Comparison of ENCODE assay signal across 13 cellular contexts in genomic region chr20:36941403-36941835, GRCh38. TPM values are rescaled to one million over a fixed set of nuclear protein-coding genes. Genes with fewer than 3 reads are reported as not detected.
DNase-seq lines count a peak whose midpoint lies in the region; ATAC-seq, FAIRE-seq and TF ChIP-seq lines count a peak whose summit lies in the region.
"Had no signal": no experiment of that assay in that cellular context is flagged by ENCODE, and none has a peak within 500 bp of the region (broad histone marks: within the 10 kb centered on the region; RNA-seq: fewer than 3 reads in every experiment).

No MANE protein-coding gene starts in this region.

- H3K27ac ChIP-seq in dorsolateral prefrontal cortex, result peak overlapping the region in 49 of 59 donors; percentile 1 to 97 (median 82)
- H3K27ac ChIP-seq in osteoblast (ENCODE audit: low read depth, low read length), result no peak overlapping the region
- no peak overlapping the region for H3K27ac ChIP-seq in aorta (ENCODE audit: low read depth in 1 of 2, low read length in 2 of 2)
- H3K27ac ChIP-seq: SJCRH30 had no signal

- H3K36me3 ChIP-seq in BE2C, result peaks cover 14% of the 10 kb centered on the region
- H3K36me3 ChIP-seq in osteoblast (ENCODE audit: insufficient read depth, low read length), result no peaks in the 10 kb centered on the region
- H3K36me3 ChIP-seq in aorta (ENCODE audit: control insufficient read depth in 1 of 2, insufficient read depth in 2 of 2, low read length in 1 of 2), result peaks cover 0 to 1% of the 10 kb centered on the region in 2 donors
- H3K36me3 ChIP-seq: SJCRH30 had no signal

- no peak overlapping the region for H2AFZ ChIP-seq in osteoblast (ENCODE audit: low read length)

- H4K20me1 ChIP-seq in osteoblast (ENCODE audit: insufficient read depth, low read length), result no peaks in the 10 kb centered on the region

- no peak overlapping the region for H3K4me2 ChIP-seq in osteoblast (ENCODE audit: insufficient read depth, low read length)

- no peak for TF ChIP-seq CTCF in BE2C (IDR thresholded peaks at IDR 0.05; ENCODE audit: low read depth, low read length)
- TF ChIP-seq CTCF in dorsolateral prefrontal cortex (IDR thresholded peaks at IDR 0.05 in 54 of 56, conservative IDR thresholded peaks at IDR 0.05 in 2 of 56; ENCODE audit: low read depth in 1 of 56, partially characterized antibody in 56 of 56), result no peak
- no peak for TF ChIP-seq CTCF in osteoblast (IDR thresholded peaks at IDR 0.05; ENCODE audit: extremely low read depth, low read depth, low read length)

- H3K4me3 ChIP-seq in BE2C (ENCODE audit: low read depth, low read length), result no peak overlapping the region
- no peak overlapping the region for H3K4me3 ChIP-seq in dorsolateral prefrontal cortex
- no peak overlapping the region for H3K4me3 ChIP-seq in osteoblast (ENCODE audit: insufficient read depth, low read length)
- no peak overlapping the region for H3K4me3 ChIP-seq in aorta (ENCODE audit: low read length in 2 of 2)
- H3K4me3 ChIP-seq: right lobe of liver, SJCRH30 had no signal

- H3K4me1 ChIP-seq in BE2C, result peaks cover 8% of the 10 kb centered on the region
- no peaks in the 10 kb centered on the region for H3K4me1 ChIP-seq in osteoblast (ENCODE audit: insufficient read depth, low read length)
- H3K4me1 ChIP-seq in aorta (ENCODE audit: control insufficient read depth in 1 of 2, insufficient read depth in 2 of 2, low read length in 2 of 2), result peaks cover 0 to 6% of the 10 kb centered on the region in 2 donors
- H3K4me1 ChIP-seq: SJCRH30 had no signal

- FAIRE-seq in GM19239 (lab: Jason Lieb, UNC), result no peak
- FAIRE-seq: urothelium cell line had no signal

- no peaks in the 10 kb centered on the region for H3K79me2 ChIP-seq in osteoblast (ENCODE audit: insufficient read depth, low read length)

- H3K27me3 ChIP-seq in BE2C (no peaks in the 10 kb centered on the region), dorsolateral prefrontal cortex (no peaks in the 10 kb centered on the region), osteoblast (ENCODE audit: insufficient read depth, low read length) (no peaks in the 10 kb centered on the region), aorta (ENCODE audit: control insufficient read depth in 1 of 2, insufficient read depth in 2 of 2, low read length in 1 of 2) (no peaks in the 10 kb centered on the region)
- H3K27me3 ChIP-seq: right lobe of liver, SJCRH30 had no signal

- intact Hi-C loops in dorsolateral prefrontal cortex (cut with DNase I), result no loop called here
- intact Hi-C loops in aorta (cut with DNase I), result no loop called here

- ATAC-seq in aorta (ENCODE audit: low FRiP score), result no peak

- H3K9me3 ChIP-seq in BE2C, result no peaks in the 10 kb centered on the region
- no peaks in the 10 kb centered on the region for H3K9me3 ChIP-seq in osteoblast (ENCODE audit: low read depth, low read length)
- H3K9me3 ChIP-seq in aorta (ENCODE audit: control insufficient read depth, low read length), result no peaks in the 10 kb centered on the region
- H3K9me3 ChIP-seq: right lobe of liver, SJCRH30 had no signal

- 85 to 95% methylated on average over 1 of the region's 1 CpG for WGBS in aorta, 2 donors

- DNase-seq in BE2C (peak; percentile 19), MV-4-11 (lab: John Stamatoyannopoulos, UW) (peak; percentile 31), dorsolateral prefrontal cortex (no peak), osteoblast (ENCODE audit: insufficient read length, low spot score, missing footprints) (peak; percentile 32), aorta (no peak), A172 (ENCODE audit: low spot score) (no peak), GM19239 (ENCODE audit: insufficient read length, low spot score) (no peak), DMS53 treated with DMSO at 0.1 percent for 48 hours (lab: John Stamatoyannopoulos, UW; ENCODE audit: unreplicated experiment) (no peak)
- DNase-seq: activated effector memory CD4-positive, alpha-beta T cell treated with Interleukin-2 at 50 U/mL for 16 hours; Calu3; SJCRH30 had no signal

RNA-seq across cellular contexts. Expression of gene SAMHD1, which starts 10.1 kb away (rescaled TPM):
- polyA plus RNA-seq in BE2C (2012; ENCODE audit: insufficient read depth, insufficient read length, low read depth), result 10.7 TPM
- 100 to 1,000 TPM in 2 of 120 experiments, 10 to 100 TPM in 118; 27.8 to 103 (median 50.8) TPM for total RNA-seq in dorsolateral prefrontal cortex
- total RNA-seq in osteoblast, result 30.4 and 32.6 TPM in 2 replicates
- total RNA-seq in aorta, result 100 to 1,000 TPM; 127 TPM
- polyA plus RNA-seq in aorta, result 100 to 1,000 TPM in 1 of 2 donors, 10 to 100 TPM in 1; 85.0 to 165 TPM
- total RNA-seq in A172 (2014; rRNA removed; shearing (Covaris generic)), result 24.3 and 29.5 TPM in 2 replicates

Comparison
In these comparisons a context has a peak if more than half of its experiments do, and no peak if none do; other contexts are left out.
1. DNase-seq: peak in BE2C (single experiment), MV-4-11 (single experiment) and osteoblast (single experiment); none in dorsolateral prefrontal cortex (0 of 10), aorta (0 of 2), A172 (single experiment), GM19239 (single experiment) and DMS53 treated with DMSO at 0.1 percent for 48 hours (single experiment).
2. H3K27ac ChIP-seq: peak in dorsolateral prefrontal cortex (49 of 59); none in osteoblast (single experiment) and aorta (0 of 2).